ENCODE assay signal across 6 cellular contexts in the genomic region with DNA sequence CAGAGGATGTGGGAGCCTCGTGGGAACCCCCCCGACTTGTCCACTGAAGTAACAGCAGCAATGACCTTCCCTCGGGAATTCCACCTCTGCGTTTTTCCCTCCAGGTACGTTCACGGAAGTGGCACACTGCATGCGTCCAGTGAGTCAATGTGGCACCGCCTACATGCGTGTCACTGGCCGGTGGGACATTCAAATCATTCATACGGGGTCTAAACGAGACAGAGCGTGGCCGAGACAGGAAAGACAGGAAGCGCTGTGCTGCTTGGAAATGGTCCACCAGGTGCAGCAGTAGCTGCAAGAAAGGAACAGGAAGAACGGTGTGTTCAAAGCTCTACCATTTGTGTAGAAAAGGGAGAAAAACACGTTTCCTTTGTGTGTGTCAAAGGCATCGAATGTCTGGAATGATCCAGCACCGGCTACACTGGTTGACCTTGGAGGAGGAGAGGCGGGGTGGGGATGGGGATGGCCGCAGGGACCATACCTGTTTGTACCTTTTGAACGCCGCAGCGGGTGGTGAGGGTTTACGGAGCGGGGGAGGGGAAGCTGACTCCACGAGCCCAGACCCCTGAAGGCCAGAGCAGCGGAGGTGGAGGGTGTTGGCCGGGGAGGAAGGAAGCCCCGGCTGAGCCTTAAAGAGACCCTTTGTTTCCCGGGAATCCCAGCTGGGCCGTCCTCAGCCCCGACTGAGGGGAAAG. TPM values are rescaled to one million over a fixed set of nuclear protein-coding genes. Genes with fewer than 3 reads are reported as not detected.
DNase-seq lines count a peak whose midpoint lies in the region; ATAC-seq and TF ChIP-seq lines count a peak whose summit lies in the region.

No MANE protein-coding gene starts in this region.

- H3K9ac ChIP-seq in iPS-20b (ENCODE audit: low read depth, low read length), result peak overlapping the region; percentile 73; the same call in 1 of the 2 replicates

- H3K4me3 ChIP-seq in iPS-20b (ENCODE audit: low read length), result peak overlapping the region; percentile 85
- H3K4me3 ChIP-seq in upper lobe of right lung, result peak overlapping the region; percentile 80

- H3K4me1 ChIP-seq in iPS-20b (ENCODE audit: insufficient read depth, low read length), result peaks cover 24% of the 10 kb centered on the region
- H3K4me1 ChIP-seq in upper lobe of right lung, result peaks cover 29% of the 10 kb centered on the region

- ATAC-seq in GM18505 (IDR thresholded peaks at IDR 0.05; ENCODE audit: unreplicated experiment) (no peak), upper lobe of right lung (peak; percentile 12)

- H3K27ac ChIP-seq in iPS-20b (ENCODE audit: low read length) (peak overlapping the region; percentile 20), upper lobe of right lung (peak overlapping the region; percentile 61)

- TF ChIP-seq CTCF in upper lobe of right lung (IDR thresholded peaks at IDR 0.05), result no peak

- DNase-seq in activated CD4-positive, alpha-beta T cell treated with anti-CD3 and anti-CD28 coated beads for 4 hours, result peak; percentile 41 to 52
- DNase-seq in upper lobe of right lung (no peak), iPS-NIHi11 (ENCODE audit: low spot score) (no peak), SW 1271 (lab: John Stamatoyannopoulos, UW) (no peak)

- no peaks in the 10 kb centered on the region for H3K36me3 ChIP-seq in iPS-20b (ENCODE audit: insufficient read depth, low read depth, low read length)
- H3K36me3 ChIP-seq in upper lobe of right lung, result no peaks in the 10 kb centered on the region

- peaks cover 15% of the 10 kb centered on the region for H3K27me3 ChIP-seq in iPS-20b (ENCODE audit: insufficient read depth, low read length)
- no peaks in the 10 kb centered on the region for H3K27me3 ChIP-seq in upper lobe of right lung

- no peaks in the 10 kb centered on the region for H3K9me3 ChIP-seq in iPS-20b (ENCODE audit: insufficient read depth, low read depth, low read length)
- no peaks in the 10 kb centered on the region for H3K9me3 ChIP-seq in upper lobe of right lung

- intact Hi-C loops in upper lobe of right lung (cut with DNase I), result no loop called here

- peak; percentile 41 for TF ChIP-seq POLR2A in GM18505 (IDR thresholded peaks at IDR 0.05; ENCODE audit: borderline replicate concordance, extremely low read depth, insufficient read depth, insufficient read length)

RNA-seq across cellular contexts. Expression of gene PGAP6, which starts 1.7 kb away (rescaled TPM):
- 65.2 TPM for total RNA-seq in upper lobe of right lung

RNA-seq across cellular contexts. Expression of gene MRPL28, which starts 13.1 kb away (rescaled TPM):
- 39.0 TPM for total RNA-seq in upper lobe of right lung

RNA-seq across cellular contexts. Expression of gene NME4, which starts 13.5 kb away (rescaled TPM):
- total RNA-seq in upper lobe of right lung, result 45.6 TPM

RNA-seq across cellular contexts. Expression of gene DECR2, which starts 18.2 kb away (rescaled TPM):
- 14.2 TPM for total RNA-seq in upper lobe of right lung

RNA-seq across cellular contexts. Expression of gene AXIN1, which starts 30.9 kb away (rescaled TPM):
- total RNA-seq in upper lobe of right lung, result 28.9 TPM

Comparison
In these comparisons a context has a peak if more than half of its experiments do, and no peak if none do; other contexts are left out.
1. DNase-seq: peak in activated CD4-positive, alpha-beta T cell treated with anti-CD3 and anti-CD28 coated beads for 4 hours (2 of 2); none in upper lobe of right lung (single experiment), iPS-NIHi11 (single experiment) and SW 1271 (0 of 2).